27 cellular contexts compared by ENCODE assay signal in the genomic region with DNA sequence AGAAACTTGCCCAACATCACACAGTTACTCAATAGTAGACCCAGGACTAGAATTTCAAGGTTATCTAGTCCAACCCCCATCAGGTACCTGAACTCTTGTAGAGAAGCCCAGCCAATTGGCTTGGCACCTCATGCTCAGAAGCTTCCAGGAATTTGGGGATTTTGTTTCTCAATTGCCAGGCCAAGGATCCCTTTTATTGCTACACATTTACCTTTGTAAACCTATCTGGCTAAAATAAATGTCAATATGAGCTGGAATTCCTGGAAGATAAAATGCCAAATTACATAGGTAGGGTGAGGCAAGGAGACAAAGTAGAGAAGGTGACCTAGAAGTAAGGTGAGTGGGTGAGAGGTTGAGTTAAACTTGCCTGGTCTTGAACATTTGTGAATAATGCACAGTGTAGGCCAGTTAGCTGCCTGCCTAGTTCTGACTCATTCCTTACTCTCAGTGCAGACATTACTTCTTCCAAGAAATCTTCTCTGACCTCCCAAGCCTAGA. TPM values are rescaled to one million over a fixed set of nuclear protein-coding genes. Genes with fewer than 3 reads are reported as not detected.
A peak's percentile ranks its signal among the peaks of the same experiment; 100 is the strongest.
DNase-seq lines count a peak whose midpoint lies in the region; ATAC-seq and TF ChIP-seq lines count a peak whose summit lies in the region.
"Had no signal": no experiment of that assay in that cellular context is flagged by ENCODE, and none has a peak within 500 bp of the region (broad histone marks: within the 10 kb centered on the region; RNA-seq: fewer than 3 reads in every experiment).

No MANE protein-coding gene starts in this region.

- no peaks in the 10 kb centered on the region for H3K27me3 ChIP-seq in right lobe of liver

- DNase-seq in ELR (ENCODE audit: low read depth) (peak; percentile 16), M059J (ENCODE audit: low read depth) (peak; percentile 49), epithelial cell of esophagus (ENCODE audit: low read depth) (peak; percentile 95), right lobe of liver (peak in 2 of 3 donors; percentile 33 to 85), T1000 (lab: John Stamatoyannopoulos, UW) (no peak), mesothelial cell of epicardium (ENCODE audit: low spot score in 2 of 2, unreplicated experiment in 2 of 2) (no peak), hypothalamus (lab: John Stamatoyannopoulos, UW) (no peak)
- DNase-seq in activated naive CD4-positive, alpha-beta T cell treated with Interleukin-2 at 50 U/mL for 16 hours = no peak
- DNase-seq: activated CD4-positive, alpha-beta T cell treated with anti-CD3 and anti-CD28 coated beads for 1 hour; activated T-cell treated with anti-CD3 and anti-CD28 coated beads, Interleukin-2, amount 50 U/mL, for 4 hours; H7; kidney; NCI-H1930; NCI-H345; NCI-H82; OCI-M1; SHP77 treated with DMSO at 0.1 percent for 48 hours; stimulated activated CD4-positive, alpha-beta T cell treated with anti-CD3 and anti-CD28 coated beads, Interleukin-4, amount 100 ng/mL, for 4 hours; stimulated activated naive CD8-positive, alpha-beta T cell treated with anti-CD3 and anti-CD28 coated beads, Interleukin-15, amount 100 ng/mL, for 72 hours had no signal

- H3K9me3 ChIP-seq in right lobe of liver = peaks cover 0 to 4% (median 0%) of the 10 kb centered on the region in 4 donors

- H3K4me1 ChIP-seq in right lobe of liver = peaks cover 0 to 52% (median 23%) of the 10 kb centered on the region in 4 donors

- no peak overlapping the region for H3K4me3 ChIP-seq in epithelial cell of esophagus (ENCODE audit: low read length)
- H3K4me3 ChIP-seq in right lobe of liver = no peak overlapping the region

- no peak overlapping the region for H3K27ac Mint-ChIP-seq in mesothelial cell of epicardium
- H3K27ac Mint-ChIP-seq: activated naive CD4-positive, alpha-beta T cell treated with anti-CD3 and anti-CD28 coated beads, Interleukin-2, amount 50 U/mL, for 24 hours; stimulated activated naive CD8-positive, alpha-beta T cell treated with anti-CD3 and anti-CD28 coated beads, Interleukin-15, amount 100 ng/mL, for 72 hours; type B pancreatic cell had no signal

- no peaks in the 10 kb centered on the region for H3K36me3 Mint-ChIP-seq in mesothelial cell of epicardium
- H3K36me3 Mint-ChIP-seq: type B pancreatic cell had no signal

- no peak for TF ChIP-seq POLR2A in right lobe of liver (IDR thresholded peaks at IDR 0.05)

- H3K27me3 Mint-ChIP-seq in mesothelial cell of epicardium (ENCODE audit: low read depth) = peaks cover 2% of the 10 kb centered on the region
- H3K27me3 Mint-ChIP-seq: activated naive CD4-positive, alpha-beta T cell treated with anti-CD3 and anti-CD28 coated beads, Interleukin-2, amount 50 U/mL, for 24 hours; stimulated activated naive CD8-positive, alpha-beta T cell treated with anti-CD3 and anti-CD28 coated beads, Interleukin-15, amount 100 ng/mL, for 72 hours had no signal

- H3K4me3 Mint-ChIP-seq in mesothelial cell of epicardium = no peak overlapping the region
- H3K4me3 Mint-ChIP-seq: activated naive CD4-positive, alpha-beta T cell treated with anti-CD3 and anti-CD28 coated beads, Interleukin-2, amount 50 U/mL, for 24 hours; activated T-cell treated with anti-CD3 and anti-CD28 coated beads, Interleukin-2, amount 50 U/mL, for 4 hours; stimulated activated naive CD8-positive, alpha-beta T cell treated with anti-CD3 and anti-CD28 coated beads, Interleukin-15, amount 100 ng/mL, for 72 hours; type B pancreatic cell had no signal

- H3K4me1 Mint-ChIP-seq in mesothelial cell of epicardium = no peaks in the 10 kb centered on the region
- H3K4me1 Mint-ChIP-seq: activated naive CD4-positive, alpha-beta T cell treated with anti-CD3 and anti-CD28 coated beads, Interleukin-2, amount 50 U/mL, for 24 hours; stimulated activated naive CD8-positive, alpha-beta T cell treated with anti-CD3 and anti-CD28 coated beads, Interleukin-15, amount 100 ng/mL, for 72 hours had no signal

- H3K27ac ChIP-seq in right lobe of liver = peak overlapping the region; percentile 23 to 74 (median 45)
- H3K27ac ChIP-seq: C4-2B, KMS-11 had no signal

- TF ChIP-seq CTCF in epithelial cell of esophagus (IDR thresholded peaks at IDR 0.05; ENCODE audit: insufficient read depth, low read depth, low read length, missing control alignments) (no peak), right lobe of liver (IDR thresholded peaks at IDR 0.05) (no peak), mesothelial cell of epicardium (IDR thresholded peaks at IDR 0.05; ENCODE audit: unreplicated experiment) (no peak)

- intact Hi-C loops in right lobe of liver (cut with DNase I) = no loop called here

- no peaks in the 10 kb centered on the region for H3K36me3 ChIP-seq in right lobe of liver

- peaks cover 29% of the 10 kb centered on the region for H3K9me3 Mint-ChIP-seq in mesothelial cell of epicardium

- peak; percentile 89 to 91 (median 90) for ATAC-seq in right lobe of liver
- ATAC-seq: activated T-cell treated with anti-CD3 and anti-CD28 coated beads, Interleukin-2, amount 50 U/mL, for 4 hours; stimulated activated naive CD8-positive, alpha-beta T cell treated with anti-CD3 and anti-CD28 coated beads, Interleukin-15, amount 100 ng/mL, for 72 hours had no signal

RNA-seq across cellular contexts. Expression of a gene that starts 36.3 kb away (rescaled TPM):
- total RNA-seq in M059J (2014; rRNA removed; shearing (Covaris generic)) = not detected in 2 replicates
- total RNA-seq in right lobe of liver = not detected
- 0.20 to 0.40 TPM (median 0.29 TPM) in 3 replicates for total RNA-seq in mesothelial cell of epicardium
- total RNA-seq: activated CD8-positive, alpha-beta memory T cell treated with anti-CD3 and anti-CD28 coated beads for 36 hours; activated T-cell treated with anti-CD3 and anti-CD28 coated beads, Interleukin-2, amount 50 U/mL, for 4 hours; astrocyte; G401; kidney; myocyte had no signal

RNA-seq across cellular contexts. Expression of a gene that starts 59.5 kb away (rescaled TPM):
- total RNA-seq in M059J (2014; rRNA removed; shearing (Covaris generic)) = not detected in 2 replicates
- 100 to 1,000 TPM in 4 of 6 experiments, 10 to 100 TPM in 2; 84.6 to 481 (median 147) TPM for total RNA-seq in right lobe of liver
- total RNA-seq in mesothelial cell of epicardium = 1.00 to 1.3 TPM (median 1.1 TPM) in 3 replicates
- total RNA-seq: G401 had no signal

Comparison
In these comparisons a context has a peak if more than half of its experiments do, and no peak if none do; other contexts are left out.
1. DNase-seq: peak in ELR (single experiment), M059J (single experiment), epithelial cell of esophagus (single experiment) and right lobe of liver (2 of 3); none in activated naive CD4-positive, alpha-beta T cell treated with Interleukin-2 at 50 U/mL for 16 hours (single experiment), T1000 (single experiment), mesothelial cell of epicardium (0 of 2) and hypothalamus (0 of 51).
2. RNA of a gene that starts 59.5 kb away (total RNA-seq): 84.6 to 481 TPM in right lobe of liver; 1.00 to 1.3 TPM in mesothelial cell of epicardium and not detected in M059J; every median in the first group is over 10 times any median in the second.